Comparison of ENCODE assay signal across 8 cellular contexts in genomic region chr19:9538183-9539058, GRCh38. TPM values are rescaled to one million over a fixed set of nuclear protein-coding genes. Genes with fewer than 3 reads are reported as not detected.
DNase-seq lines count a peak whose midpoint lies in the region; ATAC-seq, FAIRE-seq and TF ChIP-seq lines count a peak whose summit lies in the region.

Gene ZNF426, minus strand, starts transcription at chr19:9538645. Its CDS starts 2,413 bp downstream, at chr19:9536232.

- H3K27me3 Mint-ChIP-seq in T-cell: no peaks in the 10 kb centered on the region

- H3K27me3 ChIP-seq in adipocyte (replicated peaks; ENCODE audit: control insufficient read depth, insufficient read depth, low read length) (no peaks in the 10 kb centered on the region), cardiac muscle cell (no peaks in the 10 kb centered on the region), pancreas (no peaks in the 10 kb centered on the region), thymus (ENCODE audit: control insufficient read depth, insufficient read depth) (no peaks in the 10 kb centered on the region)

- peaks cover 31 to 37% (median 31%) of the 10 kb centered on the region in 3 donors for H3K4me1 Mint-ChIP-seq in T-cell

- TF ChIP-seq CTCF in cardiac muscle cell (IDR thresholded peaks at IDR 0.05; ENCODE audit: low read depth, low read length) (no peak), pancreas (IDR thresholded peaks at IDR 0.05) (no peak)

- DNase-seq in COLO829 (ENCODE audit: low spot score): peak; percentile 78
- DNase-seq in NCI-H1092 (lab: John Stamatoyannopoulos, UW): peak; percentile 76
- DNase-seq in T-cell: peak; percentile 68 to 93 (median 87)
- DNase-seq in adipocyte (ENCODE audit: low read depth): peak; percentile 96
- DNase-seq in cardiac muscle cell (ENCODE audit: low read depth in 1 of 2, low spot score in 1 of 2): peak; percentile 92 to 95
- DNase-seq in pancreas: peak; percentile 74 to 87 (median 83)

- intact Hi-C loops in pancreas (cut with DNase I): no loop called here

- peak within 1 kb of the TSS; percentile 92 to 97 for H3K27ac Mint-ChIP-seq in T-cell

- H3K4me1 ChIP-seq in adipocyte (ENCODE audit: control insufficient read depth, insufficient read depth, low read length): peaks cover 15% of the 10 kb centered on the region
- H3K4me1 ChIP-seq in cardiac muscle cell (ENCODE audit: low read depth): no peaks in the 10 kb centered on the region
- H3K4me1 ChIP-seq in pancreas: no peaks in the 10 kb centered on the region
- H3K4me1 ChIP-seq in thymus (ENCODE audit: control insufficient read depth, insufficient read depth, low read length): no peaks in the 10 kb centered on the region

- H3K9me3 ChIP-seq in adipocyte (ENCODE audit: control insufficient read depth, low read length) (peaks cover 33% of the 10 kb centered on the region), cardiac muscle cell (ENCODE audit: low read depth) (no peaks in the 10 kb centered on the region), pancreas (no peaks in the 10 kb centered on the region), thymus (ENCODE audit: control insufficient read depth) (peaks cover 5% of the 10 kb centered on the region)

- no peak for FAIRE-seq in pancreas (lab: Jason Lieb, UNC)

- POLR2A ChIA-PET in T-cell (lab: Charles Lee): no interaction called here

- H3K4me3 ChIP-seq in adipocyte (ENCODE audit: low read length) (peak within 1 kb of the TSS; percentile 96), cardiac muscle cell (peak within 1 kb of the TSS; percentile 84), pancreas (peak within 1 kb of the TSS; percentile 55 to 81 (median 64)), thymus (ENCODE audit: low read length) (peak within 1 kb of the TSS; percentile 99)

- WGBS in pancreas, 2 donors: 2% methylated on average over 49 of the region's 49 CpGs
- 4% methylated on average over 49 of the region's 49 CpGs for WGBS in thymus

- CTCF ChIA-PET in T-cell (lab: Charles Lee): no interaction called here

- H3K4me3 Mint-ChIP-seq in T-cell: peak within 1 kb of the TSS; percentile 95 to 99 (median 96)

- peaks cover 43% of the 10 kb centered on the region for H3K36me3 Mint-ChIP-seq in T-cell

- ATAC-seq in GM21529 (IDR thresholded peaks at IDR 0.05; ENCODE audit: unreplicated experiment) (peak; percentile 56), T-cell (replicated peaks in 1 of 4) (peak; percentile 91 to 96 (median 94)), pancreas (peak; percentile 96 to 98 (median 98))

- H3K36me3 ChIP-seq in adipocyte (ENCODE audit: control insufficient read depth, insufficient read depth, low read length, severe bottlenecking) (peaks cover 28% of the 10 kb centered on the region), cardiac muscle cell (peaks cover 21% of the 10 kb centered on the region), pancreas (peaks cover 0 to 23% (median 22%) of the 10 kb centered on the region in 3 donors), thymus (ENCODE audit: control insufficient read depth, insufficient read depth) (peaks cover 27% of the 10 kb centered on the region)

- H3K27ac ChIP-seq in cardiac muscle cell (peak within 1 kb of the TSS; percentile 99), pancreas (peak within 1 kb of the TSS; percentile 72 to 93 (median 84)), thymus (ENCODE audit: low read depth) (peak within 1 kb of the TSS; percentile 95)

- peaks cover 20 to 25% (median 23%) of the 10 kb centered on the region in 3 donors for H3K9me3 Mint-ChIP-seq in T-cell

- peak within 1 kb of the TSS; percentile 98 for H3K9ac ChIP-seq in adipocyte (ENCODE audit: low read length)

RNA-seq across cellular contexts. Expression of gene ZNF426, which starts in this region (rescaled TPM):
- 10 to 100 TPM in 4 of 5 donors, 1 to 10 TPM in 1; 8.3 to 18.1 (median 13.2) TPM for total RNA-seq in T-cell
- total RNA-seq in cardiac muscle cell: 13.9 and 16.2 TPM in 2 replicates
- 16.1 and 21.5 TPM in 2 replicates for polyA plus RNA-seq in cardiac muscle cell
- 10 to 100 TPM in 1 of 6 donors, 1 to 10 TPM in 5; 3.4 to 10.4 (median 6.0) TPM for total RNA-seq in pancreas
- polyA plus RNA-seq in pancreas: 1 to 10 TPM; 1.8 to 1.9 TPM
- 5.0 TPM for polyA plus RNA-seq in thymus

Comparison
In these comparisons a context has a peak if more than half of its experiments do, and no peak if none do; other contexts are left out.
1. Peak in every context shown above with its lines: DNase-seq, ATAC-seq, H3K4me3 ChIP-seq and H3K27ac ChIP-seq.